ENCODE assay signal across 18 cellular contexts in the genomic region with DNA sequence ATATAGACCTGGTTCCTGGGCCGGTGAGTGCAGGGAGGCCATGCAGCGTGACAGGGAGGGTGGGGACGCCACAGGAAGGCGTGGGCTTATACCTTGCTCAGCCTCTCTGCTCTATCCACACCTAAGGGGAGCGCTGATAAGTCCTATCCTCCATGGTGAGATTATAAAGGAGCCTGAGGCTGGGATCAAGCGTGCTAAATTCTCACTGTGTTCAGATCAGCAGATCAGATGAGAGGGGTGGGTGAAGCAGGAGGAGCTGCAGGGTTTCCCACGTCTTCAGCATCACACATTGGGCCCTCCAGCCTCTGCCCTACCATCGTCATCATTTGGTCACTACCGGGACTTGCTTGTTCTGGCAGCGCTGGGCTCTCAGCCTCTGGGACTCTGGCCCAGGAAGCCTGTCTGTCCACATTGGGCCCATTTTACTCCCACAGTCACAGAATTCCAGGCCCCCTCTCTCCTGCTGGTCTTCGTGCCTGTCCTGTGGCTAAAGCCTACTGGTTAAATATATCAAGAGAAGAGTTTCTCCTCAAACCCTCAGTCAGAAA. TPM values are rescaled to one million over a fixed set of nuclear protein-coding genes. Genes with fewer than 3 reads are reported as not detected.
"Had no signal": no experiment of that assay in that cellular context is flagged by ENCODE, and none has a peak within 500 bp of the region (broad histone marks: within the 10 kb centered on the region; RNA-seq: fewer than 3 reads in every experiment).

No MANE protein-coding gene starts in this region.

- H3K9me3 ChIP-seq: thyroid gland, upper lobe of left lung, uterus had no signal

- H3K4me3 Mint-ChIP-seq: immature natural killer cell; naive thymus-derived CD4-positive, alpha-beta T cell; nephron progenitor cell had no signal

- H3K27ac ChIP-seq: foreskin keratinocyte, upper lobe of left lung, uterus had no signal

- ATAC-seq: esophagus mucosa; foreskin keratinocyte; left ventricle myocardium superior; naive thymus-derived CD4-positive, alpha-beta T cell; sciatic nerve had no signal

- H3K4me1 ChIP-seq: foreskin keratinocyte, upper lobe of left lung, uterus had no signal

- H3K36me3 ChIP-seq: thyroid gland, upper lobe of left lung, uterus had no signal

- H3K27ac Mint-ChIP-seq: immature natural killer cell; naive thymus-derived CD4-positive, alpha-beta T cell; nephron progenitor cell had no signal

- H3K27me3 ChIP-seq: foreskin keratinocyte, thyroid gland, upper lobe of left lung, uterus had no signal

- H3K36me3 Mint-ChIP-seq: immature natural killer cell; naive thymus-derived CD4-positive, alpha-beta T cell had no signal

- H3K4me3 ChIP-seq: thyroid gland, upper lobe of left lung, uterus had no signal

- H3K4me1 Mint-ChIP-seq: immature natural killer cell had no signal

- DNase-seq: cortex of kidney; effector memory CD4-positive, alpha-beta T cell; foreskin keratinocyte; immature natural killer cell; kidney; left cardiac atrium; left ventricle myocardium superior; naive thymus-derived CD4-positive, alpha-beta T cell; nephron progenitor cell; posterior cingulate gyrus; stimulated activated CD4-positive, alpha-beta T cell treated with anti-CD3 and anti-CD28 coated beads, Interleukin-2, amount 100 ng/mL, for 24 hours; stimulated activated CD4-positive, alpha-beta T cell treated with anti-CD3 and anti-CD28 coated beads, Interleukin-4, amount 100 ng/mL, for 4 hours; stimulated activated naive CD4-positive, alpha-beta T cell; upper lobe of left lung; uterus had no signal

RNA-seq across cellular contexts. Expression of a gene that starts 29.1 kb away (rescaled TPM):
- total RNA-seq: foreskin keratinocyte; naive thymus-derived CD4-positive, alpha-beta T cell had no signal
- polyA plus RNA-seq: foreskin keratinocyte; immature natural killer cell; naive thymus-derived CD4-positive, alpha-beta T cell had no signal
